ENCODE assay signal across 1 cellular context in genomic region chr11:64841592-64842365, GRCh38.
A peak's percentile ranks its signal among the peaks of the same experiment; 100 is the strongest.
TF ChIP-seq lines count a peak whose summit lies in the region.

No MANE protein-coding gene starts in this region.

TF ChIP-seq in HepG2, 621 proteins besides CTCF, POLR2A, EP300 and RAD21 (continued from another document and continues in another):
- TF ChIP-seq ZNF687 (CRISPR knock-in tag; IDR thresholded peaks at IDR 0.05) (peak; percentile 31; the same call in 1 of the 2 replicates), SP4 (CRISPR knock-in tag; IDR thresholded peaks at IDR 0.05) (no peak), ZNF563 (CRISPR knock-in tag; IDR thresholded peaks at IDR 0.05) (0 out of 2 replicates have a peak, but pooled peaks have one; percentile 9), ZNF30 (CRISPR knock-in tag; IDR thresholded peaks at IDR 0.05) (no peak), ZNF256 (CRISPR knock-in tag; conservative IDR thresholded peaks at IDR 0.05) (no peak), SNAPC5 (CRISPR knock-in tag; IDR thresholded peaks at IDR 0.05; ENCODE audit: borderline replicate concordance) (no peak), STAT6 (CRISPR knock-in tag; IDR thresholded peaks at IDR 0.05; ENCODE audit: borderline replicate concordance) (no peak), ZNF570 (CRISPR knock-in tag; IDR thresholded peaks at IDR 0.05; ENCODE audit: borderline replicate concordance) (no peak), TERF1 (CRISPR knock-in tag; IDR thresholded peaks at IDR 0.05) (no peak), RFX1 (IDR thresholded peaks at IDR 0.05) (no peak), ZNF143 (CRISPR knock-in tag; IDR thresholded peaks at IDR 0.05) (peak; percentile 89), JDP2 (CRISPR knock-in tag; IDR thresholded peaks at IDR 0.05; ENCODE audit: borderline replicate concordance) (no peak), AHR (CRISPR knock-in tag; IDR thresholded peaks at IDR 0.05) (no peak), ZNF33A (CRISPR knock-in tag; IDR thresholded peaks at IDR 0.05; ENCODE audit: borderline replicate concordance) (no peak), MEF2D (CRISPR knock-in tag; IDR thresholded peaks at IDR 0.05) (no peak), RBFOX2 (IDR thresholded peaks at IDR 0.05; ENCODE audit: low read depth, low read length) (no peak), ZNF704 (CRISPR knock-in tag; IDR thresholded peaks at IDR 0.05; ENCODE audit: borderline replicate concordance) (no peak), ZSCAN25 (CRISPR knock-in tag; IDR thresholded peaks at IDR 0.05) (no peak), HNF4G (IDR thresholded peaks at IDR 0.05; ENCODE audit: borderline replicate concordance, low read depth, low read length) (no peak), HNF4G (CRISPR knock-in tag; IDR thresholded peaks at IDR 0.05; ENCODE audit: borderline replicate concordance, low read depth) (no peak), TEAD3 (CRISPR knock-in tag; optimal IDR thresholded peaks at IDR 0.05; ENCODE audit: borderline replicate concordance) (no peak), SMARCE1 (IDR thresholded peaks at IDR 0.05; ENCODE audit: borderline replicate concordance) (no peak), ZNF280D (CRISPR knock-in tag; IDR thresholded peaks at IDR 0.05) (no peak), ZXDC (CRISPR knock-in tag; IDR thresholded peaks at IDR 0.05) (no peak), ZNF574 (CRISPR knock-in tag; IDR thresholded peaks at IDR 0.05) (peak; percentile 40; the same call in 1 of the 2 replicates), CCAR2 (optimal IDR thresholded peaks at IDR 0.05; ENCODE audit: low read depth, low read length) (no peak), ZNF839 (CRISPR knock-in tag; IDR thresholded peaks at IDR 0.05; ENCODE audit: borderline replicate concordance) (no peak), TFAP4 (IDR thresholded peaks at IDR 0.05; ENCODE audit: borderline replicate concordance, low read depth) (peak; percentile 67; the same call in 1 of the 2 replicates), BCL3 (CRISPR knock-in tag; IDR thresholded peaks at IDR 0.05) (no peak), KDM5B (CRISPR knock-in tag; IDR thresholded peaks at IDR 0.05; ENCODE audit: borderline replicate concordance) (peak; percentile 13; the same call in 1 of the 2 replicates), TBL1XR1 (IDR thresholded peaks at IDR 0.05; ENCODE audit: borderline replicate concordance, low read length, partially characterized antibody) (no peak), POGZ (CRISPR knock-in tag; IDR thresholded peaks at IDR 0.05) (no peak), ZNF816 (CRISPR knock-in tag; IDR thresholded peaks at IDR 0.05; ENCODE audit: borderline replicate concordance) (no peak), TFDP2 (CRISPR knock-in tag; IDR thresholded peaks at IDR 0.05) (no peak), MAZ (IDR thresholded peaks at IDR 0.05; ENCODE audit: borderline replicate concordance, low read depth, low read length) (no peak), MAZ (CRISPR knock-in tag; IDR thresholded peaks at IDR 0.05; ENCODE audit: low read depth) (no peak), ZBTB38 (CRISPR knock-in tag; IDR thresholded peaks at IDR 0.05) (peak; percentile 92), ZFY (CRISPR knock-in tag; IDR thresholded peaks at IDR 0.05) (peak; percentile 37; the same call in 1 of the 2 replicates)
